Comparison of ENCODE assay signal across 8 cellular contexts in genomic region chr14:92323031-92323915, GRCh38. TPM values are rescaled to one million over a fixed set of nuclear protein-coding genes. Genes with fewer than 3 reads are reported as not detected.
A peak's percentile ranks its signal among the peaks of the same experiment; 100 is the strongest.
DNase-seq lines count a peak whose midpoint lies in the region; ATAC-seq and TF ChIP-seq lines count a peak whose summit lies in the region.

Gene SLC24A4, plus strand, starts transcription at chr14:92323165. Its CDS starts 666 bp downstream, at chr14:92323831.

- H3K9me3 ChIP-seq in prostate gland = no peaks in the 10 kb centered on the region

- H3K27ac ChIP-seq in foreskin keratinocyte (no peak within 1 kb of the TSS), prostate gland (no peak within 1 kb of the TSS)

- no peaks in the 10 kb centered on the region for H3K36me3 ChIP-seq in prostate gland

- DNase-seq in ELR (ENCODE audit: low read depth) = peak; percentile 19
- peak; percentile 12 for DNase-seq in NCI-H82 treated with DMSO at 0.1 percent for 48 hours (lab: John Stamatoyannopoulos, UW; ENCODE audit: unreplicated experiment)
- DNase-seq in foreskin keratinocyte = peak in 1 of 2 donors; percentile 11
- DNase-seq in prostate gland (ENCODE audit: low spot score) = no peak
- no peak for DNase-seq in SIG-M5 treated with dmso at 0.1 percent for 504 hours (lab: John Stamatoyannopoulos, UW; ENCODE audit: unreplicated experiment)
- DNase-seq in MV-4-11 (lab: John Stamatoyannopoulos, UW) = no peak

- ATAC-seq in foreskin keratinocyte (peak; percentile 45), HG02840 (IDR thresholded peaks at IDR 0.05; ENCODE audit: low FRiP score, unreplicated experiment) (no peak), HG03520 (IDR thresholded peaks at IDR 0.05; ENCODE audit: unreplicated experiment) (no peak)

- no peak for TF ChIP-seq POLR2A in prostate gland (IDR thresholded peaks at IDR 0.05)

- H3K27me3 ChIP-seq in foreskin keratinocyte (peaks cover 76% of the 10 kb centered on the region), prostate gland (replicated peaks; ENCODE audit: insufficient read depth) (peaks cover 9% of the 10 kb centered on the region)

- H3K4me1 ChIP-seq in foreskin keratinocyte (no peaks in the 10 kb centered on the region), prostate gland (replicated peaks) (no peaks in the 10 kb centered on the region)

- intact Hi-C loops in prostate gland (cut with DNase I) = no loop called here

- TF ChIP-seq CTCF in foreskin keratinocyte (conservative IDR thresholded peaks at IDR 0.05) = no peak
- no peak for TF ChIP-seq CTCF in prostate gland (IDR thresholded peaks at IDR 0.05)

- WGBS in prostate gland = under 1% methylated on average over 70 of the region's 117 CpGs

- peak within 1 kb of the TSS; percentile 16 to 31 for H3K4me3 ChIP-seq in prostate gland

RNA-seq across cellular contexts. Expression of gene SLC24A4, which starts in this region (rescaled TPM):
- total RNA-seq in foreskin keratinocyte (0.03 and 0.04 TPM in 2 replicates), prostate gland (1 to 10 TPM in 1 of 2 donors, under 1 TPM in 1; 0.82 to 7.2 TPM)
- polyA plus RNA-seq in foreskin keratinocyte = 0.02 and 0.06 TPM in 2 replicates

Comparison
In these comparisons a context has a peak if more than half of its experiments do, and no peak if none do; other contexts are left out.
1. Peak in ATAC-seq in foreskin keratinocyte; RNA of the gene not detected or under 1 TPM.
2. DNase-seq: peak in ELR (single experiment) and NCI-H82 treated with DMSO at 0.1 percent for 48 hours (single experiment); none in prostate gland (single experiment), SIG-M5 treated with dmso at 0.1 percent for 504 hours (single experiment) and MV-4-11 (single experiment).